Comparison of ENCODE assay signal across 31 cellular contexts in the genomic region with DNA sequence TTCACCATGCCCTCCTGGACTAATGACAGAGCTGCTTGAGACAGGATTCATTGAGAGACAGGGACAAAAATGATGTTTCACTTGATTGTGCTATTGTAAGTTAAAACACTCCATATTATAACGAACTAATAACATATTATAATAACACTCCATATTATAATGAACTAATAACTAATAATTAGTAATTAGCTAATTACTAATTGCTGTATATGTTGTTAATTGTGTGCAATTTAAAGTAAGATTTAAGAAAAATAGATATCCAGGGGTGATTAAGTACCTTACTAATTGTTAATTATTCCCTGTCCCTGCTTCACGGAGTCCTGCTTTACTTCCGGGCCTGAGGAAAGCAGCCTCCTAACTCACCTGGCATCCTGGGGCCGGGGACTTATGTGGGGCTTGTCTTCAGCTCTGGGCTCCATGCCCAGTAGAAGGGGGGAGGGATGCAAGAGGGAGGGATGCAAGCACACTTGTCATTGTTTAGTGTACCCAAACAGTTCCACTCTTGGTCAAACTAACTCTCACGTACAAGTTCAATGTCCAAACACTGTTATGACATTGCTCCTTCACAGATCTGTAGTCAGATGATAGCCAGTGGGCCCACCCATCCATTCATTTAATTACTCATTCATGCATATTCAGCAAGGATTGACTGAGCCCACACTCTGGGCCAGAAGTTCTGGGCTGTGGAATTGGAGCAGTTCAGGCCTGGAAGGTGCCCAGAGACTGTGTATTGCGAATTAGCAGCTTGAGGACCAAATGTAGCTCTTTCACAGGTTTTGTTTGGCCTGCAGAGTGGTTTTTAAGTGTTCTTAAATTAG. TPM values are rescaled to one million over a fixed set of nuclear protein-coding genes. Genes with fewer than 3 reads are reported as not detected.
DNase-seq lines count a peak whose midpoint lies in the region; ATAC-seq and TF ChIP-seq lines count a peak whose summit lies in the region.
"Had no signal": no experiment of that assay in that cellular context is flagged by ENCODE, and none has a peak within 500 bp of the region (broad histone marks: within the 10 kb centered on the region; RNA-seq: fewer than 3 reads in every experiment).

No MANE protein-coding gene starts in this region.

- peak; percentile 9 for DNase-seq in DMS79 treated with DMSO at 0.1 percent for 48 hours (lab: John Stamatoyannopoulos, UW)
- DNase-seq in DMS79 (lab: John Stamatoyannopoulos, UW) = no peak
- peak; percentile 71 for DNase-seq in cerebellar cortex (ENCODE audit: low spot score)
- DNase-seq in medulla oblongata (ENCODE audit: extremely low spot score) = peak; percentile 41
- no peak for DNase-seq in transverse colon
- no peak for DNase-seq in T-cell
- DNase-seq in omental fat pad (ENCODE audit: low spot score) = no peak
- DNase-seq: 8988T; activated CD4-positive, alpha-beta T cell treated with anti-CD3 and anti-CD28 coated beads, Interleukin-2, amount 10 ng/mL, durations not matched to agents 24 days and 14 days; activated T-cell treated with anti-CD3 and anti-CD28 coated beads, Interleukin-2, amount 50 U/mL, for 1 hour; adrenal gland; CD8-positive, alpha-beta memory T cell; DMS153; effector memory CD4-positive, alpha-beta T cell; erythroblast; KG1; mammary epithelial cell; MG63; NCI-H1436; NK-92 treated with Interleukin-12 subunit alpha and Interleukin-12 subunit beta, amount 100 ng/mL, for 24 hours; SIG-M5; stimulated activated naive CD4-positive, alpha-beta T cell; SW 1271; T1000; uterus; WERI-Rb-1 had no signal

- H3K36me3 ChIP-seq in transverse colon = no peaks in the 10 kb centered on the region
- H3K36me3 ChIP-seq: adrenal gland, breast epithelium, MG63, uterus, WERI-Rb-1 had no signal

- no peaks in the 10 kb centered on the region for H3K9me3 Mint-ChIP-seq in T-cell
- H3K9me3 Mint-ChIP-seq: activated CD4-positive, alpha-beta T cell treated with anti-CD3 and anti-CD28 coated beads, Interleukin-2, amount 10 ng/mL, durations not matched to agents 24 days and 14 days; CD8-positive, alpha-beta memory T cell had no signal

- POLR2A ChIA-PET in T-cell (lab: Charles Lee) = no interaction called here

- no peak for TF ChIP-seq POLR2A in transverse colon (IDR thresholded peaks at IDR 0.05)

- no peaks in the 10 kb centered on the region for H3K4me1 Mint-ChIP-seq in T-cell
- H3K4me1 Mint-ChIP-seq: activated CD4-positive, alpha-beta T cell treated with anti-CD3 and anti-CD28 coated beads, Interleukin-2, amount 10 ng/mL, durations not matched to agents 24 days and 14 days; CD8-positive, alpha-beta memory T cell had no signal

- 49 to 80% methylated on average over 1 to 6 of the region's 6 CpGs for WGBS in transverse colon (ENCODE audit: low coverage in 1 of 2), 2 donors

- peaks cover 0 to 19% (median 4%) of the 10 kb centered on the region in 4 donors for H3K4me1 ChIP-seq in transverse colon
- H3K4me1 ChIP-seq: adrenal gland, breast epithelium, psoas muscle, uterus had no signal

- peak overlapping the region in 3 of 4 donors; percentile 17 to 45 (median 26) for H3K27ac ChIP-seq in transverse colon
- H3K27ac ChIP-seq: adrenal gland, breast epithelium, psoas muscle, uterus had no signal

- peaks cover 6 to 8% of the 10 kb centered on the region in 2 donors for H3K27me3 Mint-ChIP-seq in T-cell

- intact Hi-C loops in transverse colon (cut with DNase I; ENCODE audit: low total_unique reads) = no loop called here

- H3K27ac Mint-ChIP-seq in T-cell = no peak overlapping the region
- H3K27ac Mint-ChIP-seq: activated CD4-positive, alpha-beta T cell treated with anti-CD3 and anti-CD28 coated beads, Interleukin-2, amount 10 ng/mL, durations not matched to agents 24 days and 14 days had no signal

- in situ Hi-C loops in transverse colon (cut with MboI; ENCODE audit: low pct_ligation_motif_present in 1 of 4, low pct_unique_long_range_greater_than_20kb in 1 of 4, low sequenced_read_pairs in 3 of 4) = no loop called here

- no peaks in the 10 kb centered on the region for H3K9me3 ChIP-seq in transverse colon
- H3K9me3 ChIP-seq: adrenal gland, breast epithelium, MG63, psoas muscle, uterus had no signal

- CTCF ChIA-PET in T-cell (lab: Charles Lee) = no interaction called here

- no peak overlapping the region for H3K4me3 Mint-ChIP-seq in T-cell
- H3K4me3 Mint-ChIP-seq: activated CD4-positive, alpha-beta T cell treated with anti-CD3 and anti-CD28 coated beads, Interleukin-2, amount 10 ng/mL, durations not matched to agents 24 days and 14 days; CD8-positive, alpha-beta memory T cell had no signal

- H3K4me3 ChIP-seq in transverse colon = no peak overlapping the region
- H3K4me3 ChIP-seq: adrenal gland, breast epithelium, MG63, psoas muscle, uterus had no signal

- no peak for ATAC-seq in T-cell (replicated peaks in 1 of 4)
- no peak for ATAC-seq in GM18868 (IDR thresholded peaks at IDR 0.05; ENCODE audit: unreplicated experiment)
- no peak for ATAC-seq in omental fat pad (ENCODE audit: low FRiP score)
- ATAC-seq: Panc1 had no signal

- TF ChIP-seq EP300 in transverse colon (IDR thresholded peaks at IDR 0.05; ENCODE audit: low read depth) = no peak

- H3K27me3 ChIP-seq in transverse colon = no peaks in the 10 kb centered on the region
- H3K27me3 ChIP-seq: breast epithelium, MG63, uterus had no signal

- TF ChIP-seq CTCF in transverse colon (IDR thresholded peaks at IDR 0.05) = no peak
- TF ChIP-seq CTCF in omental fat pad (IDR thresholded peaks at IDR 0.05) = no peak

- H3K36me3 Mint-ChIP-seq in T-cell = no peaks in the 10 kb centered on the region
- H3K36me3 Mint-ChIP-seq: CD8-positive, alpha-beta memory T cell had no signal

RNA-seq across cellular contexts. Expression of gene COL13A1, which starts 53.8 kb away (rescaled TPM):
- total RNA-seq in transverse colon (1 to 10 TPM in 3 of 4 donors, under 1 TPM in 1; 0.68 to 8.2 (median 2.1) TPM), T-cell (under 1 TPM in 1 of 5 donors, not detected in 4; 0.09 TPM), omental fat pad (under 1 TPM in 2 of 4 donors, not detected in 2; 0.46 to 0.60 TPM)
- total RNA-seq: activated CD4-positive, alpha-beta T cell treated with anti-CD3 and anti-CD28 coated beads, Interleukin-2, amount 10 ng/mL, durations not matched to agents 24 days and 14 days; activated CD8-positive, alpha-beta memory T cell treated with anti-CD3 and anti-CD28 coated beads for 36 hours; CD8-positive, alpha-beta memory T cell had no signal

Comparison
In these comparisons a context has a peak if more than half of its experiments do, and no peak if none do; other contexts are left out.
1. DNase-seq: peak in DMS79 treated with DMSO at 0.1 percent for 48 hours (single experiment), cerebellar cortex (single experiment) and medulla oblongata (single experiment); none in DMS79 (single experiment), transverse colon (single experiment), T-cell (0 of 34) and omental fat pad (single experiment).